Comparison of ENCODE assay signal across 24 cellular contexts in genomic region chr6:72941263-72941662, GRCh38.
"Had no signal": no experiment of that assay in that cellular context is flagged by ENCODE, and none has a peak within 500 bp of the region (broad histone marks: within the 10 kb centered on the region; RNA-seq: fewer than 3 reads in every experiment).

No MANE protein-coding gene starts in this region.

- H3K27me3 ChIP-seq: colonic mucosa, esophagus squamous epithelium, gastrocnemius medialis, left lung had no signal

- H3K4me3 ChIP-seq: colonic mucosa, esophagus squamous epithelium, gastrocnemius medialis, heart right ventricle, left lung, lower lobe of right lung had no signal

- H3K9me3 Mint-ChIP-seq: effector memory CD8-positive, alpha-beta T cell; endodermal cell had no signal

- H3K4me1 ChIP-seq: colonic mucosa, esophagus squamous epithelium, heart right ventricle, lower lobe of right lung had no signal

- ATAC-seq: effector memory CD8-positive, alpha-beta T cell; esophagus mucosa; gastrocnemius medialis; heart right ventricle; left cardiac atrium; left ventricle myocardium superior had no signal

- FAIRE-seq: endometrium, islet of Langerhans had no signal

- DNase-seq: colonic mucosa; cortex of kidney; effector CD8-positive, alpha-beta T cell; effector memory CD8-positive, alpha-beta T cell; endodermal cell; erythroblast; esophagus squamous epithelium; foreskin fibroblast; gastrocnemius medialis; glutamatergic neuron; head of caudate nucleus; heart right ventricle; hippocampal formation; left cardiac atrium; left ventricle myocardium superior; lower lobe of right lung; mesenchymal stem cell; midbrain had no signal

- H3K4me1 Mint-ChIP-seq: endodermal cell had no signal

- H3K9me3 ChIP-seq: colonic mucosa, esophagus squamous epithelium, gastrocnemius medialis, heart right ventricle, left lung, lower lobe of right lung had no signal

- H3K4me3 Mint-ChIP-seq: dendritic cell treated with granulocyte-macrophage colony-stimulating factor and Interleukin-4, amounts not matched to agents 40 ng/mL and 50 ng/mL, for 4 days; effector memory CD8-positive, alpha-beta T cell; endodermal cell had no signal

- H3K36me3 ChIP-seq: colonic mucosa, esophagus squamous epithelium, gastrocnemius medialis, heart right ventricle, left lung, lower lobe of right lung had no signal

- H3K27ac Mint-ChIP-seq: dendritic cell treated with granulocyte-macrophage colony-stimulating factor and Interleukin-4, amounts not matched to agents 40 ng/mL and 50 ng/mL, for 4 days; endodermal cell had no signal

- H3K27ac ChIP-seq: colonic mucosa, epithelial cell of prostate, esophagus squamous epithelium, gastrocnemius medialis, heart right ventricle, lower lobe of right lung had no signal

- H3K27me3 Mint-ChIP-seq: dendritic cell treated with granulocyte-macrophage colony-stimulating factor and Interleukin-4, amounts not matched to agents 40 ng/mL and 50 ng/mL, for 4 days; effector memory CD8-positive, alpha-beta T cell had no signal
